In genomic region chr4:174055344-174055743, GRCh38 we compare ENCODE assay signal across 30 cellular contexts.
"Had no signal": no experiment of that assay in that cellular context is flagged by ENCODE, and none has a peak within 500 bp of the region (broad histone marks: within the 10 kb centered on the region; RNA-seq: fewer than 3 reads in every experiment).

No MANE protein-coding gene starts in this region.

- H3K27ac ChIP-seq: adrenal gland, ascending aorta, body of pancreas, brain microvascular endothelial cell, breast epithelium, cardiac muscle cell had no signal

- ATAC-seq: activated naive CD4-positive, alpha-beta T cell treated with anti-CD3 and anti-CD28 coated beads, Interleukin-2, amount 50 U/mL, for 72 hours; activated naive CD8-positive, alpha-beta T cell treated with anti-CD3 and anti-CD28 coated beads, Interleukin-2, amount 50 U/mL, for 24 hours; activated T-cell treated with anti-CD3 and anti-CD28 coated beads, Interleukin-2, amount 50 U/mL, for 4 hours; activated T-cell treated with anti-CD3 and anti-CD28 coated beads, Interleukin-2, amount 50 U/mL, for 72 hours; activated T-helper 17 cell treated with anti-CD3 and anti-CD28 coated beads, Interleukin-2, amount 50 U/mL, for 72 hours; body of pancreas had no signal

- H3K4me1 ChIP-seq: adrenal gland, ascending aorta, body of pancreas, breast epithelium had no signal

- H3K27me3 ChIP-seq: adrenal gland, ascending aorta, body of pancreas, brain microvascular endothelial cell, breast epithelium, cardiac muscle cell had no signal

- H3K36me3 ChIP-seq: adrenal gland, ascending aorta, brain microvascular endothelial cell, breast epithelium, cardiac muscle cell had no signal

- H3K9me3 ChIP-seq: body of pancreas had no signal

- DNase-seq: activated effector memory CD4-positive, alpha-beta T cell treated with anti-CD3 and anti-CD28 coated beads, Interleukin-2, amount 50 U/mL, for 16 hours; activated effector memory CD4-positive, alpha-beta T cell treated with Interleukin-2 at 50 U/mL for 16 hours; activated gamma-delta T cell; activated gamma-delta T cell treated with Interleukin-2 at 50 U/mL for 16 hours; activated naive CD4-positive, alpha-beta T cell; activated naive CD4-positive, alpha-beta T cell treated with anti-CD3 and anti-CD28 coated beads for 36 hours; activated naive CD4-positive, alpha-beta T cell treated with anti-CD3 and anti-CD28 coated beads, Interleukin-2, amount 10 ng/mL, durations not matched to agents 7 days and 5 days; activated naive CD4-positive, alpha-beta T cell treated with anti-CD3 and anti-CD28 coated beads, Interleukin-2, amount 50 U/mL, for 16 hours; activated naive CD4-positive, alpha-beta T cell treated with Interleukin-2 at 50 U/mL for 16 hours; activated naive CD8-positive, alpha-beta T cell treated with anti-CD3 and anti-CD28 coated beads for 36 hours; activated naive CD8-positive, alpha-beta T cell treated with anti-CD3 and anti-CD28 coated beads, Interleukin-2, amount 10 ng/mL, durations not matched to agents 7 days and 5 days; activated naive CD8-positive, alpha-beta T cell treated with anti-CD3 and anti-CD28 coated beads, Interleukin-2, amount 50 U/mL, for 24 hours; activated T-cell treated with anti-CD3 and anti-CD28 coated beads, Interleukin-2, amount 50 U/mL, for 4 hours; activated T-cell treated with anti-CD3 and anti-CD28 coated beads, Interleukin-2, amount 50 U/mL, for 48 hours; activated T-cell treated with anti-CD3 and anti-CD28 coated beads, Interleukin-2, amount 50 U/mL, for 72 hours; adrenal gland; amniotic stem cell; amygdala; anterior cingulate cortex; aorta; body of pancreas; brain microvascular endothelial cell; caudate nucleus; central memory CD4-positive, alpha-beta T cell; cerebellar nuclear complex had no signal

- H3K4me3 ChIP-seq: adrenal gland, ascending aorta, body of pancreas, breast epithelium, cardiac muscle cell had no signal
